In the genomic region with DNA sequence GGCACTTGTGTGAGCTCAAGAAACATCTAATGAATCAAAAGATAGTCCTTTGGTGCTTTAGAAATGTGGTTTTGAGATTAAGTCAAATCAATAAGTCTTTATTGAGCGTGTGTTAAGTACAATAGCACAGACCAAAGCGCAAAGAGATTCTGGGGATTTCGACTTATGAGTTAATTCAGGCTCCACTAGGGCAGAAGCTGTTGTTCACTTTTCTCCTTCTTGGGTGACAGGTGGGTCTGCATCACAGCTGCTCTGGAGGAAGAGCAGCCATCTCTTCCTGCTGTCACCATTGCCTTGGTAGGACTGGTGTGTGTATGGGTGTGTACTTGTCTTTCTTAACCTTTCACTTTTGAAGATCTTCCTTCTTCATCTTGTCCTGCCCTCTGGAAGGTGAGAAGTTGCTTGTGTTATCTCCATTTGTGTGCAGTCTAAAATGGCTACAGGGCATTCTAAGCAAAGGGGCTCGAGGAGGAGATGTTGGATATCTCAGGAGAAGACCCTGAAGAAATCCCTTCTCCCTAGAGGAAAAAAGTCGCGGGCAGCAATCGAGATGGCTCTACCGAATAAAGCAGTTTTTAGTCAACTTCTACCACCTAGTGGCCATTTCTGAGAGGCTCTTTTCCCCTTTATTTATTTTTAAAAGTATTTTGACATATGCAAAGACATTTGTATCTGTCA, we compare ENCODE assay signal across 8 cellular contexts. TPM values are rescaled to one million over a fixed set of nuclear protein-coding genes. Genes with fewer than 3 reads are reported as not detected.
DNase-seq lines count a peak whose midpoint lies in the region; ATAC-seq, FAIRE-seq and TF ChIP-seq lines count a peak whose summit lies in the region.

No MANE protein-coding gene starts in this region.

- no peaks in the 10 kb centered on the region for H3K36me3 ChIP-seq in BJ (ENCODE audit: control insufficient read depth, insufficient read depth, low read length)
- H3K36me3 ChIP-seq in neural cell (ENCODE audit: insufficient read depth, low read length), result no peaks in the 10 kb centered on the region

- peaks cover 9% of the 10 kb centered on the region for H3K27me3 Mint-ChIP-seq in activated CD4-positive, alpha-beta memory T cell treated with anti-CD3 and anti-CD28 coated beads, Interleukin-2, amount 10 ng/mL, durations not matched to agents 7 days and 5 days

- H3K27ac Mint-ChIP-seq in activated CD4-positive, alpha-beta memory T cell treated with anti-CD3 and anti-CD28 coated beads, Interleukin-2, amount 10 ng/mL, durations not matched to agents 7 days and 5 days, result peak overlapping the region; percentile 77

- no peaks in the 10 kb centered on the region for H3K79me2 ChIP-seq in neural cell (replicated peaks; ENCODE audit: insufficient read depth, low read length)

- H3K4me2 ChIP-seq in neural cell (ENCODE audit: low read length), result no peak overlapping the region

- H3K4me3 ChIP-seq in BJ (ENCODE audit: low read depth, low read length) (peak overlapping the region; percentile 33), neural cell (ENCODE audit: low read length) (no peak overlapping the region)

- H3K27me3 ChIP-seq in BJ (ENCODE audit: control insufficient read depth, insufficient read depth, low read length) (no peaks in the 10 kb centered on the region), neural cell (ENCODE audit: insufficient read depth, low read depth, low read length) (no peaks in the 10 kb centered on the region)

- H3K9me3 ChIP-seq in neural cell (ENCODE audit: low read length), result no peaks in the 10 kb centered on the region

- H3K4me3 Mint-ChIP-seq in activated CD4-positive, alpha-beta memory T cell treated with anti-CD3 and anti-CD28 coated beads, Interleukin-2, amount 10 ng/mL, durations not matched to agents 7 days and 5 days, result peak overlapping the region; percentile 90

- peak; percentile 53 for FAIRE-seq in GM18507 (lab: Jason Lieb, UNC)

- no peaks in the 10 kb centered on the region for H3K9me2 ChIP-seq in neural cell (ENCODE audit: insufficient read depth, low read length)

- peak; percentile 79 for TF ChIP-seq RAD21 in neural cell (conservative IDR thresholded peaks at IDR 0.05)

- H3K9me3 Mint-ChIP-seq in activated CD4-positive, alpha-beta memory T cell treated with anti-CD3 and anti-CD28 coated beads, Interleukin-2, amount 10 ng/mL, durations not matched to agents 7 days and 5 days, result no peaks in the 10 kb centered on the region

- DNase-seq in BJ (ENCODE audit: low read depth), result no peak
- no peak for DNase-seq in GM18507 (ENCODE audit: extremely low spot score, insufficient read length, low read depth)
- DNase-seq in NCI-H510A (lab: John Stamatoyannopoulos, UW), result peak; percentile 17
- peak; percentile 49 for DNase-seq in activated CD4-positive, alpha-beta memory T cell treated with anti-CD3 and anti-CD28 coated beads, Interleukin-2, amount 10 ng/mL, durations not matched to agents 7 days and 5 days
- peak; percentile 68 for DNase-seq in fibroblast of peridontal ligament (ENCODE audit: extremely low read depth)

- ATAC-seq in HG03457 (IDR thresholded peaks at IDR 0.05; ENCODE audit: unreplicated experiment) (peak; percentile 54), GM18861 (IDR thresholded peaks at IDR 0.05; ENCODE audit: unreplicated experiment) (no peak)

- CTCF ChIA-PET in BJ (lab: Yijun Ruan, JAX), result interaction anchor here (0.6 to 1.9 kb wide), 8 partner anchors 12 to 288 kb away, joined by 3 to 6 read pairs (median 4); no protein-coding TSS in a partner anchor
- CTCF ChIA-PET in activated CD4-positive, alpha-beta memory T cell treated with anti-CD3 and anti-CD28 coated beads, Interleukin-2, amount 10 ng/mL, durations not matched to agents 7 days and 5 days (lab: Charles Lee), result interaction anchor here (0.7 to 4.6 kb wide), 16 partner anchors 8 to 831 kb away, joined by 3 to 37 read pairs (median 5); partner anchors contain the start of genes EXOC8 and SPRTN

- H3K4me1 Mint-ChIP-seq in activated CD4-positive, alpha-beta memory T cell treated with anti-CD3 and anti-CD28 coated beads, Interleukin-2, amount 10 ng/mL, durations not matched to agents 7 days and 5 days, result peaks cover 17% of the 10 kb centered on the region

- no peaks in the 10 kb centered on the region for H4K20me1 ChIP-seq in neural cell (ENCODE audit: insufficient read depth)

- no peaks in the 10 kb centered on the region for H3F3A ChIP-seq in neural cell (ENCODE audit: insufficient read depth, low read length, poor library complexity, severe bottlenecking)

- TF ChIP-seq EP300 in neural cell (conservative IDR thresholded peaks at IDR 0.05; ENCODE audit: poor library complexity, severe bottlenecking), result no peak

- H2AFZ ChIP-seq in neural cell (ENCODE audit: low read depth, low read length), result no peak overlapping the region

- POLR2A ChIA-PET in BJ (lab: Charles Lee), result no interaction called here
- POLR2A ChIA-PET in activated CD4-positive, alpha-beta memory T cell treated with anti-CD3 and anti-CD28 coated beads, Interleukin-2, amount 10 ng/mL, durations not matched to agents 7 days and 5 days (lab: Charles Lee), result interaction anchor here (0.6 kb wide), 1 partner anchor 247 kb away, joined by 3 read pairs; no protein-coding TSS in a partner anchor

- TF ChIP-seq CTCF in BJ (IDR thresholded peaks at IDR 0.05; ENCODE audit: insufficient read depth, low read depth, low read length) (peak; percentile 70), neural cell (IDR thresholded peaks at IDR 0.05; ENCODE audit: poor library complexity, severe bottlenecking) (peak; percentile 78)

- H3K9ac ChIP-seq in neural cell (ENCODE audit: low read length), result no peak overlapping the region

- H3K27ac ChIP-seq in neural cell (ENCODE audit: low read length), result no peak overlapping the region

- no peaks in the 10 kb centered on the region for H3K36me3 Mint-ChIP-seq in activated CD4-positive, alpha-beta memory T cell treated with anti-CD3 and anti-CD28 coated beads, Interleukin-2, amount 10 ng/mL, durations not matched to agents 7 days and 5 days (ENCODE audit: low read depth)

TF ChIP-seq in neural cell, 6 proteins besides CTCF, POLR2A, EP300 and RAD21:
- TF ChIP-seq TAF1 (IDR thresholded peaks at IDR 0.05; ENCODE audit: low read depth), result no peak
- no peak for TF ChIP-seq REST (IDR thresholded peaks at IDR 0.05; ENCODE audit: borderline replicate concordance)
- peak; percentile 76 for TF ChIP-seq SMC3 (conservative IDR thresholded peaks at IDR 0.05; ENCODE audit: poor library complexity)

RNA-seq across cellular contexts. Expression of gene DISC1, which starts 22.9 kb away (rescaled TPM):
- polyA plus RNA-seq in BJ (2011; rRNA removed) (1.9 and 2.3 TPM in 2 replicates), neural cell (0.42 and 0.84 TPM in 2 replicates)
- polyA minus RNA-seq in BJ (2011; rRNA and poly(A)+ RNA removed), result 6.5 and 7.3 TPM in 2 replicates
- total RNA-seq in activated CD4-positive, alpha-beta memory T cell treated with anti-CD3 and anti-CD28 coated beads, Interleukin-2, amount 10 ng/mL, durations not matched to agents 7 days and 5 days, result 10 to 100 TPM; 17.5 to 18.0 TPM
- polyA minus RNA-seq in neural cell, result 2.9 and 3.4 TPM in 2 replicates

Comparison
In these comparisons a context has a peak if more than half of its experiments do, and no peak if none do; other contexts are left out.
1. DNase-seq: peak in NCI-H510A (single experiment), activated CD4-positive, alpha-beta memory T cell treated with anti-CD3 and anti-CD28 coated beads, Interleukin-2, amount 10 ng/mL, durations not matched to agents 7 days and 5 days (single experiment) and fibroblast of peridontal ligament (single experiment); none in BJ (single experiment) and GM18507 (single experiment).